ENCODE assay signal across 7 cellular contexts in genomic region chr17:75885860-75886259, GRCh38. TPM values are rescaled to one million over a fixed set of nuclear protein-coding genes. Genes with fewer than 3 reads are reported as not detected.
DNase-seq lines count a peak whose midpoint lies in the region; ATAC-seq and TF ChIP-seq lines count a peak whose summit lies in the region.
"Not testable (repeated sequence)": the region's sequence is repeated elsewhere in the genome, so short reads cannot be mapped to it uniquely, and the experiment has no call there.
"Had no signal": no experiment of that assay in that cellular context is flagged by ENCODE, and none has a peak within 500 bp of the region (broad histone marks: within the 10 kb centered on the region; RNA-seq: fewer than 3 reads in every experiment).

No MANE protein-coding gene starts in this region.

- 85 to 91% methylated on average over 5 to 9 of the region's 9 CpGs for WGBS in endodermal cell (ENCODE audit: insufficient coverage in 1 of 2, insufficient read length in 1 of 2), 2 experiments

- H3K27me3 Mint-ChIP-seq in CD4-positive, CD25-positive, alpha-beta regulatory T cell; activated naive CD4-positive, alpha-beta T cell treated with anti-CD3 and anti-CD28 coated beads for 36 hours (ENCODE audit: low read depth): not testable (repeated sequence)
- H3K27me3 Mint-ChIP-seq in endodermal cell (ENCODE audit: insufficient read depth) = peaks cover 15% of the 10 kb centered on the region

- intact Hi-C loops in activated naive CD4-positive, alpha-beta T cell treated with anti-CD3 and anti-CD28 coated beads for 36 hours (cut with micrococcal nuclease) = not testable (repeated sequence)

- not testable (repeated sequence) for TF ChIP-seq CTCF in endodermal cell (conservative IDR thresholded peaks at IDR 0.05)

- CTCF ChIA-PET in activated naive CD4-positive, alpha-beta T cell treated with anti-CD3 and anti-CD28 coated beads for 36 hours (lab: Charles Lee) = interaction anchor here (1.2 kb wide), 1 partner anchor 25 kb away, joined by 4 read pairs; no protein-coding TSS in a partner anchor

- not testable (repeated sequence) for H3K27me3 ChIP-seq in CD4-positive, CD25-positive, alpha-beta regulatory T cell (ENCODE audit: control insufficient read depth, insufficient read depth, low read length); endodermal cell (ENCODE audit: control insufficient read depth, insufficient read depth, low read length, poor library complexity, severe bottlenecking)

- DNase-seq in CD4-positive, CD25-positive, alpha-beta regulatory T cell; activated naive CD4-positive, alpha-beta T cell treated with anti-CD3 and anti-CD28 coated beads for 36 hours; endodermal cell; stimulated activated effector memory CD8-positive, alpha-beta T cell treated with anti-CD3 and anti-CD28 coated beads, Interleukin-12 subunit alpha, Interleukin-12 subunit beta, amount 100 ng/mL, for 72 hours (ENCODE audit: low spot score in 2 of 2): not testable (repeated sequence)
- DNase-seq in OCI-M1 (lab: John Stamatoyannopoulos, UW) (peak; percentile 39), SK-N-DZ (ENCODE audit: low spot score) (peak; percentile 64)

- not testable (repeated sequence) for H3K9me3 ChIP-seq in CD4-positive, CD25-positive, alpha-beta regulatory T cell (ENCODE audit: control insufficient read depth in 2 of 2, low read length in 2 of 2); endodermal cell (ENCODE audit: control insufficient read depth, low read length)

- not testable (repeated sequence) for H3K4me1 Mint-ChIP-seq in CD4-positive, CD25-positive, alpha-beta regulatory T cell; activated naive CD4-positive, alpha-beta T cell treated with anti-CD3 and anti-CD28 coated beads for 36 hours (ENCODE audit: low read depth); endodermal cell
- peaks cover 14% of the 10 kb centered on the region for H3K4me1 Mint-ChIP-seq in stimulated activated effector memory CD8-positive, alpha-beta T cell treated with anti-CD3 and anti-CD28 coated beads, Interleukin-12 subunit alpha, Interleukin-12 subunit beta, amount 100 ng/mL, for 72 hours

- not testable (repeated sequence) for H3K4me3 ChIP-seq in CD4-positive, CD25-positive, alpha-beta regulatory T cell (ENCODE audit: low read depth, low read length); endodermal cell (ENCODE audit: low read length)

- H3K36me3 Mint-ChIP-seq in CD4-positive, CD25-positive, alpha-beta regulatory T cell; activated naive CD4-positive, alpha-beta T cell treated with anti-CD3 and anti-CD28 coated beads for 36 hours (ENCODE audit: low read depth): not testable (repeated sequence)
- H3K36me3 Mint-ChIP-seq in endodermal cell (ENCODE audit: low read depth) = peaks cover 13% of the 10 kb centered on the region
- peaks cover 19% of the 10 kb centered on the region for H3K36me3 Mint-ChIP-seq in stimulated activated effector memory CD8-positive, alpha-beta T cell treated with anti-CD3 and anti-CD28 coated beads, Interleukin-12 subunit alpha, Interleukin-12 subunit beta, amount 100 ng/mL, for 72 hours

- not testable (repeated sequence) for ATAC-seq in CD4-positive, CD25-positive, alpha-beta regulatory T cell (ENCODE audit: low read depth in 2 of 2); stimulated activated effector memory CD8-positive, alpha-beta T cell treated with anti-CD3 and anti-CD28 coated beads, Interleukin-12 subunit alpha, Interleukin-12 subunit beta, amount 100 ng/mL, for 72 hours

- H3K9ac ChIP-seq in endodermal cell (ENCODE audit: extremely low read depth, low read length, poor library complexity, severe bottlenecking) = not testable (repeated sequence)

- not testable (repeated sequence) for H3K36me3 ChIP-seq in CD4-positive, CD25-positive, alpha-beta regulatory T cell (ENCODE audit: control insufficient read depth, insufficient read depth, low read length)
- peaks cover 13% of the 10 kb centered on the region for H3K36me3 ChIP-seq in endodermal cell (ENCODE audit: control insufficient read depth, insufficient read depth, low read length)

- not testable (repeated sequence) for H3K27ac ChIP-seq in CD4-positive, CD25-positive, alpha-beta regulatory T cell (ENCODE audit: insufficient read depth, low read length, poor library complexity, severe bottlenecking); endodermal cell (ENCODE audit: low read depth, low read length)

- not testable (repeated sequence) for H3K4me1 ChIP-seq in CD4-positive, CD25-positive, alpha-beta regulatory T cell (ENCODE audit: control insufficient read depth, insufficient read depth, low read length, poor library complexity, severe bottlenecking); endodermal cell (ENCODE audit: control insufficient read depth, insufficient read depth, low read length)

- peak overlapping the region in 2 of 3 donors; percentile 38 to 59 for H3K27ac Mint-ChIP-seq in CD4-positive, CD25-positive, alpha-beta regulatory T cell
- H3K27ac Mint-ChIP-seq in activated naive CD4-positive, alpha-beta T cell treated with anti-CD3 and anti-CD28 coated beads for 36 hours = peak overlapping the region; percentile 27
- peak overlapping the region; percentile 21 for H3K27ac Mint-ChIP-seq in endodermal cell
- H3K27ac Mint-ChIP-seq in stimulated activated effector memory CD8-positive, alpha-beta T cell treated with anti-CD3 and anti-CD28 coated beads, Interleukin-12 subunit alpha, Interleukin-12 subunit beta, amount 100 ng/mL, for 72 hours = peak overlapping the region; percentile 29

- not testable (repeated sequence) for H3K9me3 Mint-ChIP-seq in CD4-positive, CD25-positive, alpha-beta regulatory T cell; activated naive CD4-positive, alpha-beta T cell treated with anti-CD3 and anti-CD28 coated beads for 36 hours; endodermal cell; stimulated activated effector memory CD8-positive, alpha-beta T cell treated with anti-CD3 and anti-CD28 coated beads, Interleukin-12 subunit alpha, Interleukin-12 subunit beta, amount 100 ng/mL, for 72 hours

- H3K4me3 Mint-ChIP-seq in CD4-positive, CD25-positive, alpha-beta regulatory T cell = peak overlapping the region in 1 of 4 donors; percentile 56
- not testable (repeated sequence) for H3K4me3 Mint-ChIP-seq in activated naive CD4-positive, alpha-beta T cell treated with anti-CD3 and anti-CD28 coated beads for 36 hours; endodermal cell; stimulated activated effector memory CD8-positive, alpha-beta T cell treated with anti-CD3 and anti-CD28 coated beads, Interleukin-12 subunit alpha, Interleukin-12 subunit beta, amount 100 ng/mL, for 72 hours

RNA-seq across cellular contexts. Expression of gene TRIM47, which starts 7.5 kb away (rescaled TPM):
- total RNA-seq in CD4-positive, CD25-positive, alpha-beta regulatory T cell = 3.6 TPM
- polyA plus RNA-seq in CD4-positive, CD25-positive, alpha-beta regulatory T cell = 10 to 100 TPM in 3 of 4 donors, 1 to 10 TPM in 1; 8.7 to 16.6 (median 15.8) TPM
- 42.0 and 46.7 TPM in 2 replicates for polyA plus RNA-seq in SK-N-DZ (2014; cell fraction: cytosol; rRNA removed)
- polyA plus RNA-seq in SK-N-DZ (2014; cell fraction: nucleus; rRNA removed) = 59.5 and 79.2 TPM in 2 replicates
- total RNA-seq in activated naive CD4-positive, alpha-beta T cell treated with anti-CD3 and anti-CD28 coated beads for 36 hours = 1 to 10 TPM; 8.1 to 9.6 TPM
- total RNA-seq in endodermal cell = 1 to 10 TPM; 1.6 to 2.7 TPM
- 1.4 TPM for polyA plus RNA-seq in endodermal cell (2013, experiment 1 of 2)
- polyA plus RNA-seq in endodermal cell (2013, experiment 2 of 2) = 0.62 TPM
- polyA plus RNA-seq: CD14-positive monocyte had no signal

RNA-seq across cellular contexts. Expression of gene TRIM65, which starts 10.9 kb away (rescaled TPM):
- total RNA-seq in CD4-positive, CD25-positive, alpha-beta regulatory T cell = 18.7 TPM
- polyA plus RNA-seq in CD4-positive, CD25-positive, alpha-beta regulatory T cell = 10 to 100 TPM; 16.9 to 24.3 (median 20.1) TPM
- 42.9 and 44.0 TPM in 2 replicates for polyA plus RNA-seq in SK-N-DZ (2014; cell fraction: cytosol; rRNA removed)
- 36.1 and 45.2 TPM in 2 replicates for polyA plus RNA-seq in SK-N-DZ (2014; cell fraction: nucleus; rRNA removed)
- total RNA-seq in activated naive CD4-positive, alpha-beta T cell treated with anti-CD3 and anti-CD28 coated beads for 36 hours = 10 to 100 TPM; 24.5 to 25.5 TPM
- 10 to 100 TPM; 27.4 to 35.3 TPM for total RNA-seq in endodermal cell
- 21.3 TPM for polyA plus RNA-seq in endodermal cell (2013, experiment 1 of 2)
- 20.3 TPM for polyA plus RNA-seq in endodermal cell (2013, experiment 2 of 2)

RNA-seq across cellular contexts. Expression of gene MRPL38, which starts 18.8 kb away (rescaled TPM):
- 118 TPM for total RNA-seq in CD4-positive, CD25-positive, alpha-beta regulatory T cell
- polyA plus RNA-seq in CD4-positive, CD25-positive, alpha-beta regulatory T cell = 10 to 100 TPM; 58.0 to 68.8 (median 64.8) TPM
- polyA plus RNA-seq in SK-N-DZ (2014; cell fraction: cytosol; rRNA removed) = 107 and 108 TPM in 2 replicates
- polyA plus RNA-seq in SK-N-DZ (2014; cell fraction: nucleus; rRNA removed) = 204 and 219 TPM in 2 replicates
- 100 to 1,000 TPM; 109 to 117 TPM for total RNA-seq in activated naive CD4-positive, alpha-beta T cell treated with anti-CD3 and anti-CD28 coated beads for 36 hours
- 100 to 1,000 TPM; 103 to 118 TPM for total RNA-seq in endodermal cell
- polyA plus RNA-seq in endodermal cell (2013, experiment 1 of 2) = 67.6 TPM
- polyA plus RNA-seq in endodermal cell (2013, experiment 2 of 2) = 60.8 TPM

RNA-seq across cellular contexts. Expression of gene WBP2, which starts 30.7 kb away (rescaled TPM):
- total RNA-seq in CD4-positive, CD25-positive, alpha-beta regulatory T cell = 118 TPM
- 100 to 1,000 TPM in 1 of 4 donors, 10 to 100 TPM in 3; 77.7 to 112 (median 91.2) TPM for polyA plus RNA-seq in CD4-positive, CD25-positive, alpha-beta regulatory T cell
- 38.6 and 39.1 TPM in 2 replicates for polyA plus RNA-seq in SK-N-DZ (2014; cell fraction: cytosol; rRNA removed)
- 25.3 and 25.4 TPM in 2 replicates for polyA plus RNA-seq in SK-N-DZ (2014; cell fraction: nucleus; rRNA removed)
- 10 to 100 TPM; 65.0 to 68.7 TPM for total RNA-seq in activated naive CD4-positive, alpha-beta T cell treated with anti-CD3 and anti-CD28 coated beads for 36 hours
- total RNA-seq in endodermal cell = 10 to 100 TPM; 74.3 to 82.7 TPM
- polyA plus RNA-seq in endodermal cell (2013, experiment 1 of 2) = 89.2 TPM
- 87.4 TPM for polyA plus RNA-seq in endodermal cell (2013, experiment 2 of 2)

RNA-seq across cellular contexts. Expression of gene UNC13D, which starts 41.7 kb away (rescaled TPM):
- total RNA-seq in CD4-positive, CD25-positive, alpha-beta regulatory T cell = 149 TPM
- polyA plus RNA-seq in CD4-positive, CD25-positive, alpha-beta regulatory T cell = 10 to 100 TPM; 41.6 to 51.7 (median 45.0) TPM
- 13.1 and 17.0 TPM in 2 replicates for polyA plus RNA-seq in SK-N-DZ (2014; cell fraction: cytosol; rRNA removed)
- 60.0 and 69.4 TPM in 2 replicates for polyA plus RNA-seq in SK-N-DZ (2014; cell fraction: nucleus; rRNA removed)
- 10 to 100 TPM; 98.5 to 99.1 TPM for total RNA-seq in activated naive CD4-positive, alpha-beta T cell treated with anti-CD3 and anti-CD28 coated beads for 36 hours
- total RNA-seq in endodermal cell = 1 to 10 TPM; 6.3 to 6.4 TPM
- 1.1 TPM for polyA plus RNA-seq in endodermal cell (2013, experiment 1 of 2)
- 2.6 TPM for polyA plus RNA-seq in endodermal cell (2013, experiment 2 of 2)
